Comparison of ENCODE assay signal across 16 cellular contexts in genomic region chr12:124395284-124395752, GRCh38.
DNase-seq lines count a peak whose midpoint lies in the region; ATAC-seq, FAIRE-seq and TF ChIP-seq lines count a peak whose summit lies in the region.
"Had no signal": no experiment of that assay in that cellular context is flagged by ENCODE, and none has a peak within 500 bp of the region (broad histone marks: within the 10 kb centered on the region; RNA-seq: fewer than 3 reads in every experiment).

No MANE protein-coding gene starts in this region.

- peaks cover 17 to 54% of the 10 kb centered on the region in 2 experiments; a peak in 4 of 5 replicates for H3K36me3 ChIP-seq in HepG2 (replicated peaks in 1 of 2; ENCODE audit: control insufficient read depth in 1 of 2, insufficient read depth in 2 of 2, low read length in 2 of 2)

- no peak overlapping the region for H3K4me3 ChIP-seq in HepG2 (replicated peaks in 1 of 3; ENCODE audit: insufficient read depth in 1 of 3, low read depth in 2 of 3, low read length in 3 of 3)
- H3K4me3 ChIP-seq: heart right ventricle, lower lobe of right lung had no signal

- no peak overlapping the region for H3K9ac ChIP-seq in HepG2 (ENCODE audit: insufficient read depth, low read depth, low read length)

- no peak for TF ChIP-seq CTCF in HepG2 (CRISPR knock-in tag; IDR thresholded peaks at IDR 0.05)

- H3K27me3 ChIP-seq in HepG2 (ENCODE audit: control insufficient read depth in 1 of 2, insufficient read depth in 2 of 2, low read length in 2 of 2), result no peaks in the 10 kb centered on the region
- H3K27me3 ChIP-seq: heart right ventricle had no signal

- no peak for FAIRE-seq in urothelium cell line (lab: Jason Lieb, UNC)
- no peak for FAIRE-seq in HepG2 (lab: Jason Lieb, UNC)
- FAIRE-seq: endometrium had no signal

- in situ Hi-C loops in HepG2 (cut with HindIII; ENCODE audit: extremely low pct_ligation_motif_present, low pct_unique_long_range_greater_than_20kb), result no loop called here

- TF ChIP-seq RAD21 in HepG2 (CRISPR knock-in tag; IDR thresholded peaks at IDR 0.05), result no peak

- no peak for ATAC-seq in HepG2
- ATAC-seq: activated CD4-positive, CD25-positive, alpha-beta regulatory T cell treated with anti-CD3 and anti-CD28 coated beads, Interleukin-2, amount 50 U/mL, for 24 hours; heart right ventricle; lower lobe of right lung had no signal

- no peak for TF ChIP-seq POLR2A in HepG2 (IDR thresholded peaks at IDR 0.05; ENCODE audit: insufficient read depth in 1 of 2, low read depth in 2 of 2, low read length in 2 of 2)

- POLR2A ChIA-PET in HepG2 (lab: Yijun Ruan, JAX), result no interaction called here

- H3K9me3 ChIP-seq in HepG2 (ENCODE audit: low read length), result no peaks in the 10 kb centered on the region
- H3K9me3 ChIP-seq: heart right ventricle, lower lobe of right lung had no signal

- no peak overlapping the region for H2AFZ ChIP-seq in HepG2 (ENCODE audit: low read length)

- peaks cover 2% of the 10 kb centered on the region; the same call in 1 of the 2 replicates for H3K4me1 ChIP-seq in HepG2 (ENCODE audit: insufficient read depth, low read length)

- TF ChIP-seq EP300 in HepG2 (IDR thresholded peaks at IDR 0.05; ENCODE audit: low read depth in 2 of 2, low read length in 2 of 2), result no peak
- no peak for TF ChIP-seq EP300 in HepG2 (CRISPR knock-in tag; IDR thresholded peaks at IDR 0.05; ENCODE audit: borderline replicate concordance)

- intact Hi-C loops in HepG2 (cut with micrococcal nuclease; ENCODE audit: unreplicated experiment), result no loop called here

- BruUV-seq in HepG2 (replicated peaks; lab: Mats Ljungman, UMichigan), result no TSS peak

- no peaks in the 10 kb centered on the region for H3K79me2 ChIP-seq in HepG2 (ENCODE audit: insufficient read depth, low read length)

- DNase-seq in EH (ENCODE audit: low read depth), result peak; percentile 75
- peak; percentile 90 to 93 for DNase-seq in NCI-H2081 (lab: John Stamatoyannopoulos, UW)
- DNase-seq in caudate nucleus (lab: John Stamatoyannopoulos, UW), result no peak
- DNase-seq in retina, result peak; percentile 36
- DNase-seq in urothelium cell line (ENCODE audit: low spot score), result no peak
- no peak for DNase-seq in germinal center (ENCODE audit: low spot score)
- DNase-seq in HK-2 (ENCODE audit: unreplicated experiment), result no peak
- no peak for DNase-seq in HepG2 (ENCODE audit: low spot score)
- DNase-seq: activated T-cell treated with anti-CD3 and anti-CD28 coated beads, Interleukin-2, amount 50 U/mL, for 1 hour; heart right ventricle; Kasumi-1; lower lobe of right lung; NCI-H82 had no signal

- 93% methylated on average over 9 of the region's 21 CpGs for WGBS in HepG2 (ENCODE audit: low lambda C conversion rate)

- no peaks in the 10 kb centered on the region; the same call in 1 of the 2 replicates for H4K20me1 ChIP-seq in HepG2 (ENCODE audit: insufficient read depth, low read length)

- peak overlapping the region; percentile 64 for H3K27ac ChIP-seq in caudate nucleus (ENCODE audit: low read depth, low read length)
- no peak overlapping the region for H3K27ac ChIP-seq in HepG2 (ENCODE audit: extremely low read length, insufficient read depth, low read length)
- H3K27ac ChIP-seq: C4-2B had no signal

- H3K4me2 ChIP-seq in HepG2 (ENCODE audit: low read depth, low read length), result no peak overlapping the region

- CTCF ChIA-PET in HepG2 (lab: Yijun Ruan, JAX; ENCODE audit: low intra/inter-chr PET ratio, low total read pairs), result no interaction called here

TF ChIP-seq in HepG2, 621 proteins besides CTCF, POLR2A, EP300 and RAD21:
- no peak for TF ChIP-seq JUN (CRISPR knock-in tag; IDR thresholded peaks at IDR 0.05)
- no peak for TF ChIP-seq ZNF382 (CRISPR knock-in tag; IDR thresholded peaks at IDR 0.05; ENCODE audit: borderline replicate concordance)
- no peak for TF ChIP-seq CREB3 (CRISPR knock-in tag; IDR thresholded peaks at IDR 0.05)
- TF ChIP-seq ZNF160 (CRISPR knock-in tag; IDR thresholded peaks at IDR 0.05), result no peak
- TF ChIP-seq ZNF768 (CRISPR knock-in tag; IDR thresholded peaks at IDR 0.05), result no peak
- TF ChIP-seq BRD4 (CRISPR knock-in tag; IDR thresholded peaks at IDR 0.05), result no peak
- no peak for TF ChIP-seq ZNF124 (CRISPR knock-in tag; IDR thresholded peaks at IDR 0.05)

Comparison
In these comparisons a context has a peak if more than half of its experiments do, and no peak if none do; other contexts are left out.
1. DNase-seq: peak in EH (single experiment), NCI-H2081 (2 of 2) and retina (single experiment); none in caudate nucleus (0 of 61), urothelium cell line (single experiment), germinal center (single experiment), HK-2 (single experiment) and HepG2 (single experiment).